In the genomic region with DNA sequence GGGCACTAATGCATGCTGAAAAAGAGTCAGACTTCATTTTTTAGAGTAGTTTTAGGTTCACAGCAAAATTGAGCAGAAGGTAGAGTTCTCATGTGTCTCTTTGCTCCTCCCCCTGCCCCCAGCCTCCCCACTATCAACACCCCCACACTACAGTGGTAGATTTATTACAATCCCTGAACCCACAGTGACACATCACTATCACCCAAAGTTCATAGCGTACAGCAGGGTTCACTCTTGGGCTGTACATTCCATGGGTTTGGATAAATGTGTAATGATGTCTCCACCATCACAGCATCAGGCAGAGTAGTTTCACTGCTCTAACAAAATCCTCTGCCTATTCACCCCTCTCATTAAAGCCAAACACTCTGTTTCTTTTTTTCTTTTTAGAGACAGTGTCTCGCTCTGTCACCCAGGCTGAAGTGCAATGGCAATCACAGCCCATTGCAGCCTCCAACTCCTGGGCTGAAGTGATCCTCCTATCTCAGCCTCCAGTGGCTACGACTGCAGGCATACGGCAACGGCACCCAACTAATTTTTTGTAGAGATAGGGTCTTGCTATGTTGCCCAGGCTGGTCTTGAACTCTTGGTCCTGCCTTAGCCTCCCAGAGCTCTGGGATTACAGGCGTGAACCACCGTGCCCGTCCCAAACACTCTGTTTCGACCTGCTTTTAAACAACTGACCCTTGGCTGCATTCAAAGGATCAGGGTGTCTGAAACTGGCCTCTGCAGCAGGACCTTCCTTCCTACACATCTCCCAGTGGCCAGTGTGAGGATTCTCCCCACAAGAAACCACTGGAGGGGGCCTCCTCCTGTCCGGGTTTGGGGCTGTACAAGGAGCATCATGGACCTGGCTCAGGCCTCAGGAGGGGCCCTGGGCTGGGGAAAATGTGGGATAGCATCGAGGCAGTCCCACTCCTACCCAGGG, we compare ENCODE assay signal across 9 cellular contexts. TPM values are rescaled to one million over a fixed set of nuclear protein-coding genes. Genes with fewer than 3 reads are reported as not detected.
DNase-seq lines count a peak whose midpoint lies in the region; ATAC-seq, FAIRE-seq and TF ChIP-seq lines count a peak whose summit lies in the region.
"Had no signal": no experiment of that assay in that cellular context is flagged by ENCODE, and none has a peak within 500 bp of the region (broad histone marks: within the 10 kb centered on the region; RNA-seq: fewer than 3 reads in every experiment).

No MANE protein-coding gene starts in this region.

- H3K9me3 ChIP-seq in right cardiac atrium (ENCODE audit: control insufficient read depth, low read length): no peaks in the 10 kb centered on the region
- no peaks in the 10 kb centered on the region for H3K9me3 ChIP-seq in muscle layer of duodenum (ENCODE audit: control insufficient read depth in 1 of 2, low read length in 2 of 2)
- no peaks in the 10 kb centered on the region for H3K9me3 ChIP-seq in small intestine (ENCODE audit: control insufficient read depth, low read depth)

- no peak for TF ChIP-seq CTCF in dorsolateral prefrontal cortex (IDR thresholded peaks at IDR 0.05 in 54 of 56, conservative IDR thresholded peaks at IDR 0.05 in 2 of 56; ENCODE audit: low read depth in 1 of 56, partially characterized antibody in 56 of 56)

- WGBS in right cardiac atrium: 80% methylated on average over 11 of the region's 11 CpGs
- WGBS in small intestine, 3 donors: 82 to 86% (median 86%) methylated on average over 11 of the region's 11 CpGs

- H3K36me3 ChIP-seq in muscle layer of duodenum (ENCODE audit: control insufficient read depth in 1 of 2, insufficient read depth in 2 of 2, low read length in 2 of 2): peaks cover 6% of the 10 kb centered on the region in 2 donors
- H3K36me3 ChIP-seq in small intestine (ENCODE audit: control insufficient read depth in 2 of 2, insufficient read depth in 2 of 2, low read length in 2 of 2): no peaks in the 10 kb centered on the region

- H3K4me1 ChIP-seq in right cardiac atrium (ENCODE audit: control insufficient read depth, insufficient read depth, low read length) (no peaks in the 10 kb centered on the region), muscle layer of duodenum (ENCODE audit: control insufficient read depth in 1 of 2, insufficient read depth in 2 of 2, low read length in 2 of 2) (peaks cover 0 to 4% of the 10 kb centered on the region in 2 donors), small intestine (ENCODE audit: control insufficient read depth in 2 of 2, insufficient read depth in 1 of 2, low read depth in 1 of 2, low read length in 1 of 2) (peaks cover 0 to 2% of the 10 kb centered on the region in 2 donors)

- intact Hi-C loops in right cardiac atrium (cut with DNase I): loop anchor here in 1 of 4 donors (10.0 kb wide), 1 partner anchor 100 kb away; no protein-coding TSS in a partner anchor
- intact Hi-C loops in Right ventricle myocardium superior (cut with DNase I): loop anchor here (5.0 kb wide), 1 partner anchor 142 kb away; no protein-coding TSS in a partner anchor
- intact Hi-C loops in dorsolateral prefrontal cortex (cut with DNase I): no loop called here

- H3K27me3 ChIP-seq in right cardiac atrium (ENCODE audit: control insufficient read depth, insufficient read depth) (no peaks in the 10 kb centered on the region), dorsolateral prefrontal cortex (no peaks in the 10 kb centered on the region), muscle layer of duodenum (ENCODE audit: low read depth, low read length) (no peaks in the 10 kb centered on the region), small intestine (ENCODE audit: control insufficient read depth in 2 of 2, insufficient read depth in 2 of 2, low read length in 2 of 2) (no peaks in the 10 kb centered on the region)

- ATAC-seq in right cardiac atrium (no peak), Right ventricle myocardium superior (ENCODE audit: poor library complexity) (no peak), GM19351 (IDR thresholded peaks at IDR 0.05; ENCODE audit: unreplicated experiment) (no peak)

- DNase-seq in right cardiac atrium (no peak), Right ventricle myocardium superior (no peak), dorsolateral prefrontal cortex (peak in 2 of 10 donors; percentile 11 to 32), small intestine (no peak), activated T-cell treated with anti-CD3 and anti-CD28 coated beads for 4 hours (no peak)
- DNase-seq in stimulated activated CD4-positive, alpha-beta T cell treated with anti-CD3 and anti-CD28 coated beads, Interleukin-1b, Interleukin-23, amount 100 ng/mL, for 48 hours: no peak

- peak overlapping the region; percentile 42 for H3K27ac ChIP-seq in right cardiac atrium (ENCODE audit: low read length)
- H3K27ac ChIP-seq in dorsolateral prefrontal cortex: peak overlapping the region; percentile 42 to 100 (median 93)
- peak overlapping the region; percentile 19 for H3K27ac ChIP-seq in muscle layer of duodenum (ENCODE audit: low read length)
- peak overlapping the region in 1 of 2 donors; percentile 27 for H3K27ac ChIP-seq in small intestine (ENCODE audit: low read depth in 1 of 2, low read length in 1 of 2)

- no peak for FAIRE-seq in small intestine (lab: Jason Lieb, UNC)

- no peak overlapping the region for H3K4me3 ChIP-seq in right cardiac atrium (ENCODE audit: low read length)
- H3K4me3 ChIP-seq in dorsolateral prefrontal cortex: peak overlapping the region in 52 of 59 donors; percentile 15 to 65 (median 49)
- peak overlapping the region in 1 of 2 donors; percentile 55 for H3K4me3 ChIP-seq in muscle layer of duodenum (ENCODE audit: low read depth in 1 of 2, low read length in 2 of 2)
- no peak overlapping the region for H3K4me3 ChIP-seq in small intestine (ENCODE audit: low read depth in 1 of 2, low read length in 2 of 2)

RNA-seq across cellular contexts. Expression of a gene that starts 4.2 kb away (rescaled TPM):
- 1 to 10 TPM; 2.9 to 4.6 (median 3.2) TPM for total RNA-seq in right cardiac atrium
- polyA plus RNA-seq in right cardiac atrium: 4.6 TPM
- 1.3 TPM for total RNA-seq in Right ventricle myocardium superior
- total RNA-seq in dorsolateral prefrontal cortex: 100 to 1,000 TPM in 2 of 120 experiments, 10 to 100 TPM in 118; 10.7 to 176 (median 32.0) TPM
- 1 to 10 TPM; 2.7 to 4.7 (median 4.3) TPM for polyA plus RNA-seq in small intestine

RNA-seq across cellular contexts. Expression of a gene that starts 13.1 kb away (rescaled TPM):
- total RNA-seq in right cardiac atrium (1,000 to 10,000 TPM; 2,632 to 3,447 (median 3,097) TPM), Right ventricle myocardium superior (2,228 TPM), dorsolateral prefrontal cortex (1,000 to 10,000 TPM; 2,016 to 5,225 (median 3,057) TPM)
- polyA plus RNA-seq in right cardiac atrium (3,090 TPM), small intestine (1,000 to 10,000 TPM; 3,413 to 10,000 (median 8,961) TPM)

RNA-seq across cellular contexts. Expression of a gene that starts 37.0 kb away (rescaled TPM):
- total RNA-seq in right cardiac atrium: 10 to 100 TPM; 12.0 to 18.9 (median 14.9) TPM
- polyA plus RNA-seq in right cardiac atrium: 9.7 TPM
- total RNA-seq in Right ventricle myocardium superior: 10.8 TPM
- 10 to 100 TPM in 71 of 120 experiments, 1 to 10 TPM in 49; 5.8 to 23.3 (median 10.7) TPM for total RNA-seq in dorsolateral prefrontal cortex
- 1 to 10 TPM in 2 of 3 donors, under 1 TPM in 1; 0.45 to 9.5 (median 4.9) TPM for polyA plus RNA-seq in small intestine
- total RNA-seq: CD8-positive, alpha-beta T cell had no signal

Comparison
In these comparisons a context has a peak if more than half of its experiments do, and no peak if none do; other contexts are left out.
1. H3K4me3 ChIP-seq: peak in dorsolateral prefrontal cortex (52 of 59); none in right cardiac atrium (single experiment) and small intestine (0 of 2).